8 cellular contexts compared by ENCODE assay signal in the genomic region with DNA sequence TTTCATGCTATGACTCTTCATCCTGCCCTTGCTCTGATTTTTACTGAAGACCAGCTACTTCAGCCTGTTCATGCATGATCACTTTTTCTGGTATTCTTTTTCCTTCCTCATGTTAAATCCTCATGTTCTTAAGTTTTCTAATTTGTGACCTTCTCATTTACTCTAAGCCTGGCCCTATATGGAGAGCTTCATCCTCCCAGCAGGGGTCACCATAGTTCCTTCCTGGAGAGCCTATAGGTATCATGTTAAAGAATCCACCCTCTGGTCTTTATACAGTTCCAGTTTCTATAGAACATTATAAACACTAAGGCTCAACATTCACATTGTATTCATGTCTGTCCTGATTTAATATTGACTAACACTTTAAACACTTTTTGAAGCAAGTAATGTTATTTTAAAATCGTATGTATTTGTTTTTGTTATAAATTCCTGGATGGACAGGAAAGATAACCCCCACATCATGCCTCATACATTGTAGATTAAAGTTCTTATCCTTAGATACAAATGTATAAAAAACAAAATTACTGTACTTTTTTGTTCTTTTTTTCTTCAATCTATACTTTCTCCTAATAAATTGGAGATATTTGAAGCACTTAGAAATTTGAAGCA. TPM values are rescaled to one million over a fixed set of nuclear protein-coding genes. Genes with fewer than 3 reads are reported as not detected.
DNase-seq lines count a peak whose midpoint lies in the region; ATAC-seq, FAIRE-seq and TF ChIP-seq lines count a peak whose summit lies in the region.

No MANE protein-coding gene starts in this region.

- no TSS peak for BruUV-seq in HCT116 (replicated peaks; lab: Mats Ljungman, UMichigan)

- POLR2A ChIA-PET in HCT116 (lab: Charles Lee): interaction anchor here (1.2 kb wide), 1 partner anchor 383 kb away, joined by 4 read pairs; no protein-coding TSS in a partner anchor

- TF ChIP-seq CTCF in HCT116 (IDR thresholded peaks at IDR 0.05 in 2 of 3, conservative IDR thresholded peaks at IDR 0.05 in 1 of 3; ENCODE audit: borderline replicate concordance in 1 of 3, insufficient read depth in 1 of 3, low read depth in 2 of 3, low read length in 2 of 3) (peak; percentile 83 to 92 (median 88)), MM.1S (IDR thresholded peaks at IDR 0.05; ENCODE audit: low read length) (peak; percentile 95), brain microvascular endothelial cell (IDR thresholded peaks at IDR 0.05; ENCODE audit: low read depth, low read length, missing control alignments) (peak; percentile 91), kidney (IDR thresholded peaks at IDR 0.05; ENCODE audit: borderline replicate concordance, extremely low read depth, insufficient read depth) (peak; percentile 47)

- no peaks in the 10 kb centered on the region for H3K9me3 ChIP-seq in HCT116 (ENCODE audit: control insufficient read depth in 1 of 2, insufficient read depth in 1 of 2, low read depth in 1 of 2, low read length in 2 of 2)
- no peaks in the 10 kb centered on the region for H3K9me3 ChIP-seq in MM.1S (replicated peaks; ENCODE audit: insufficient read depth, low read length)
- no peaks in the 10 kb centered on the region for H3K9me3 ChIP-seq in kidney (ENCODE audit: control insufficient read depth in 1 of 2, low read length in 2 of 2)

- H3K79me2 ChIP-seq in HCT116 (ENCODE audit: insufficient read depth, low read length) (no peaks in the 10 kb centered on the region), MM.1S (ENCODE audit: low read length) (no peaks in the 10 kb centered on the region)

- FAIRE-seq in kidney (lab: Jason Lieb, UNC): peak; percentile 57

- H3K9ac ChIP-seq in HCT116 (ENCODE audit: low read length): no peak overlapping the region
- no peak overlapping the region for H3K9ac ChIP-seq in MM.1S (ENCODE audit: low read length)
- no peak overlapping the region for H3K9ac ChIP-seq in kidney (ENCODE audit: low read length in 2 of 2)

- intact Hi-C loops in HCT116 (cut with micrococcal nuclease): loop anchor here (1.0 to 10.0 kb wide), 4 partner anchors 248 to 1861 kb away; a partner anchor contains a TSS
- intact Hi-C loops in kidney (cut with DNase I): no loop called here

- H3K4me2 ChIP-seq in HCT116 (ENCODE audit: low read length) (no peak overlapping the region), MM.1S (ENCODE audit: low read depth, low read length) (no peak overlapping the region)

- no peak overlapping the region for H3K4me3 ChIP-seq in HCT116 (replicated peaks in 1 of 2; ENCODE audit: low read depth in 1 of 2, low read length in 2 of 2)
- no peak overlapping the region for H3K4me3 ChIP-seq in MM.1S (ENCODE audit: low read length)
- no peak overlapping the region for H3K4me3 ChIP-seq in brain microvascular endothelial cell (ENCODE audit: low read depth, low read length)
- no peak overlapping the region for H3K4me3 ChIP-seq in kidney (ENCODE audit: low read length in 2 of 2)

- H3K9me2 ChIP-seq in HCT116 (ENCODE audit: insufficient read depth) (no peaks in the 10 kb centered on the region), MM.1S (replicated peaks; ENCODE audit: insufficient read depth, low read length) (no peaks in the 10 kb centered on the region)

- H3F3A ChIP-seq in MM.1S (ENCODE audit: insufficient read depth, low read length): no peaks in the 10 kb centered on the region

- peak; percentile 35 to 42 for DNase-seq in activated CD4-positive, alpha-beta T cell treated with anti-CD3 and anti-CD28 coated beads for 24 hours (ENCODE audit: low read depth in 2 of 2)
- DNase-seq in activated CD4-positive, alpha-beta T cell treated with anti-CD3 and anti-CD28 coated beads for 1 hour: no peak
- DNase-seq in HCT116 (ENCODE audit: low read depth, low spot score) (peak; percentile 35), MM.1S (peak; percentile 82), SW 1271 (lab: John Stamatoyannopoulos, UW) (peak; percentile 0 to 49), brain microvascular endothelial cell (peak; percentile 58), kidney (no peak)
- peak; percentile 74 for DNase-seq in stimulated activated CD4-positive, alpha-beta T cell treated with anti-CD3 and anti-CD28 coated beads, Interleukin-4, amount 100 ng/mL, for 24 hours

- TF ChIP-seq POLR2A in HCT116 (IDR thresholded peaks at IDR 0.05; ENCODE audit: borderline replicate concordance, extremely low read depth, insufficient read depth, insufficient read length): no peak

- CTCF ChIA-PET in HCT116 (lab: Charles Lee): interaction anchor here (0.6 to 3.0 kb wide), 10 partner anchors 8 to 910 kb away, joined by 3 to 28 read pairs (median 7); no protein-coding TSS in a partner anchor

- no peak overlapping the region for H3K27ac ChIP-seq in HCT116 (ENCODE audit: low read depth, low read length)
- no peak overlapping the region for H3K27ac ChIP-seq in MM.1S (ENCODE audit: low read length)
- H3K27ac ChIP-seq in brain microvascular endothelial cell: no peak overlapping the region
- H3K27ac ChIP-seq in kidney (ENCODE audit: low read depth in 2 of 2, low read length in 2 of 2): no peak overlapping the region

- H3K36me3 ChIP-seq in HCT116 (ENCODE audit: control insufficient read depth in 1 of 2, insufficient read depth in 2 of 2, low read length in 2 of 2): no peaks in the 10 kb centered on the region
- no peaks in the 10 kb centered on the region for H3K36me3 ChIP-seq in MM.1S (replicated peaks; ENCODE audit: insufficient read depth, low read length)
- H3K36me3 ChIP-seq in brain microvascular endothelial cell (replicated peaks): no peaks in the 10 kb centered on the region
- no peaks in the 10 kb centered on the region for H3K36me3 ChIP-seq in kidney (ENCODE audit: control insufficient read depth in 1 of 2, insufficient read depth in 2 of 2, low read length in 2 of 2)

- no peak overlapping the region for H2AFZ ChIP-seq in HCT116 (ENCODE audit: low read depth, low read length, poor library complexity, severe bottlenecking)
- no peak overlapping the region for H2AFZ ChIP-seq in MM.1S (ENCODE audit: low read length)

- peak; percentile 94 for TF ChIP-seq RAD21 in HCT116 (IDR thresholded peaks at IDR 0.05; ENCODE audit: low read depth)

- H3K4me1 ChIP-seq in HCT116 (ENCODE audit: control insufficient read depth in 1 of 2, insufficient read depth in 2 of 2, low read length in 2 of 2) (no peaks in the 10 kb centered on the region), MM.1S (ENCODE audit: low read length) (no peaks in the 10 kb centered on the region), kidney (ENCODE audit: control insufficient read depth in 1 of 2, insufficient read depth in 1 of 2, low read depth in 1 of 2, low read length in 2 of 2) (no peaks in the 10 kb centered on the region)

- H3K27me3 ChIP-seq in HCT116 (ENCODE audit: insufficient read depth, low read length): no peaks in the 10 kb centered on the region
- no peaks in the 10 kb centered on the region for H3K27me3 ChIP-seq in MM.1S (replicated peaks; ENCODE audit: insufficient read depth, low read length)
- no peaks in the 10 kb centered on the region for H3K27me3 ChIP-seq in brain microvascular endothelial cell (replicated peaks)

- in situ Hi-C loops in brain microvascular endothelial cell (cut with HindIII; ENCODE audit: low pct_ligation_motif_present, low sequenced_read_pairs): no loop called here

- ATAC-seq in HCT116: peak; percentile 100

- H4K20me1 ChIP-seq in HCT116 (ENCODE audit: insufficient read depth): no peaks in the 10 kb centered on the region
- no peaks in the 10 kb centered on the region for H4K20me1 ChIP-seq in MM.1S (ENCODE audit: insufficient read depth, low read length)

- RAD21 ChIA-PET in HCT116 (lab: Charles Lee; ENCODE audit: low non-redundant PET in 1 of 2, low total read pairs in 2 of 2, uncharacterized antibody in 2 of 2, unreplicated experiment in 2 of 2): interaction anchor here (0.9 to 1.7 kb wide), 4 partner anchors 323 to 383 kb away, joined by 4 to 7 read pairs (median 6); no protein-coding TSS in a partner anchor

TF ChIP-seq in HCT116, 20 proteins besides CTCF, POLR2A, EP300 and RAD21:
- no peak for TF ChIP-seq EZH2phosphoT487 (IDR thresholded peaks at IDR 0.05; ENCODE audit: borderline replicate concordance)
- TF ChIP-seq FOSL1 (IDR thresholded peaks at IDR 0.05; ENCODE audit: low read depth): no peak
- TF ChIP-seq CEBPB (IDR thresholded peaks at IDR 0.05; ENCODE audit: low read depth): no peak

RNA-seq across cellular contexts. Expression of a gene that starts 53.8 kb away (rescaled TPM):
- total RNA-seq in HCT116 (2021; ENCODE audit: unreplicated experiment) (37.2 TPM), kidney (45.4 TPM)
- 9.7 and 10.9 TPM in 2 replicates for polyA plus RNA-seq in HCT116 (2012)
- 5.6 TPM for polyA plus RNA-seq in kidney (ENCODE audit: insufficient read depth, low read depth, low replicate concordance)

Comparison
In these comparisons a context has a peak if more than half of its experiments do, and no peak if none do; other contexts are left out.
1. DNase-seq: peak in activated CD4-positive, alpha-beta T cell treated with anti-CD3 and anti-CD28 coated beads for 24 hours (2 of 2), HCT116 (single experiment), MM.1S (single experiment), SW 1271 (2 of 2), brain microvascular endothelial cell (single experiment) and stimulated activated CD4-positive, alpha-beta T cell treated with anti-CD3 and anti-CD28 coated beads, Interleukin-4, amount 100 ng/mL, for 24 hours (single experiment); none in activated CD4-positive, alpha-beta T cell treated with anti-CD3 and anti-CD28 coated beads for 1 hour (single experiment) and kidney (single experiment).
2. Peak in every context shown above with its lines, with median percentiles within 50 percentile points of each other: CTCF ChIP-seq.